ENCODE assay signal across 1 cellular context in the genomic region with DNA sequence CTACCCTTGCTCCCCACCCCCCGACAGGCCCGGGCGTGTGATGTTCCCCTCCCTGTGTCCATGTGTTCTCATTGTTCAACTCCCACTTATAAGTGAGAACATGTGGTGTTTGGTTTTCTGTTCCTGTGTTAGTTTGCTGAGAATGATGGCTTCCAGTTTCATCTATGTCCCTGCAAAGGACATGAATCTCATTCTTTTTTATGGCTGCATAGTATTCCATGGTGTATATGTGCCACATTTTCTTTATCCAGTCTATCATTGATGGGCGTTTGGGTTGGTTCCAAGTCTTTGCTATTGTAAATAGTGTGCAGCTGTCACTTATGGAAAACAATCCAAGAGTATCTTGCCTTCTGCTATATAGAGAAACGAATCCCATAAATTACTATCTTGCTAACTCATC. TPM values are rescaled to one million over a fixed set of nuclear protein-coding genes. Genes with fewer than 3 reads are reported as not detected.
"Had no signal": no experiment of that assay in that cellular context is flagged by ENCODE, and none has a peak within 500 bp of the region (broad histone marks: within the 10 kb centered on the region; RNA-seq: fewer than 3 reads in every experiment).

No MANE protein-coding gene starts in this region.

RNA-seq across cellular contexts. Expression of gene ELOVL2, which starts 40.8 kb away (rescaled TPM):
- total RNA-seq: OCI-LY7 had no signal
